In the genomic region with DNA sequence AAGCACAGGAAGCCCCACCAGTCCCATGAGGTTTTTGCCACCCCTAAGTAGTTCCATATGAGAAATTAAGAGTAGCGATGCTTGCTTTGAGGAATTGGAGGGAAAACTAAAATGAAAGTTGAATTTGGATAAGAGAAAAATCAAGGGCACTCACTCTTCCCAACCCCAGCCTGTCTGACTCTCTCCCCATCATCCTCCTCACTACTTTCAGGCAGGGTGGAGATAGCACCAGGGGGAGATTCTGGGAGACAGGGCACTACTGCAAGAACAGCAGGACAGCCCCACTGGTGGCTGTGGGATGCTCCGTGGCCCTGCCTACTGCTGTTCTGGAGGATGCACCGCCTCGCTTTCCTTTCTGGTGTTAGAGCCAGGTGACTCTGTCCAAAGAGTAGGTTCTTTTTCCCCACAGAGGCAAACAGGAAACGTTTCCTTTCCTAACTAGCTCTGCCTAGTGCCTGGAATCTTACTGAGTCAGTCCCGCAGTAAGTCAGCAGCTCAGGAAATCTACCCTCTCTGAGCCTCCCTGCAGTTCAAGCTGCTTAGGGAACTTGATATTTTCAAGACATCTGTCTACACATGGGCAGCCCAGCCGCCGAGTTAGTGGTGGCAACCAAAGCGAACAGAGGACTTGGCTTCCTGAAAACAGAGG, we compare ENCODE assay signal across 9 cellular contexts. TPM values are rescaled to one million over a fixed set of nuclear protein-coding genes. Genes with fewer than 3 reads are reported as not detected.
DNase-seq lines count a peak whose midpoint lies in the region; ATAC-seq, FAIRE-seq and TF ChIP-seq lines count a peak whose summit lies in the region.
"Had no signal": no experiment of that assay in that cellular context is flagged by ENCODE, and none has a peak within 500 bp of the region (broad histone marks: within the 10 kb centered on the region; RNA-seq: fewer than 3 reads in every experiment).

No MANE protein-coding gene starts in this region.

- no peaks in the 10 kb centered on the region for H3K27me3 ChIP-seq in keratinocyte (ENCODE audit: control insufficient read depth, extremely low read depth, insufficient read depth, low read length)
- H3K27me3 ChIP-seq in upper lobe of right lung, result no peaks in the 10 kb centered on the region

- peak; percentile 53 for FAIRE-seq in keratinocyte (lab: Jason Lieb, UNC)

- H3K4me1 Mint-ChIP-seq in activated naive CD4-positive, alpha-beta T cell treated with anti-CD3 and anti-CD28 coated beads, Interleukin-2, amount 10 ng/mL, durations not matched to agents 7 days and 5 days, result peaks cover 41% of the 10 kb centered on the region

- peak overlapping the region; percentile 64 for H3K4me3 Mint-ChIP-seq in activated naive CD4-positive, alpha-beta T cell treated with anti-CD3 and anti-CD28 coated beads, Interleukin-2, amount 10 ng/mL, durations not matched to agents 7 days and 5 days

- H3K36me3 Mint-ChIP-seq in activated naive CD4-positive, alpha-beta T cell treated with anti-CD3 and anti-CD28 coated beads, Interleukin-2, amount 10 ng/mL, durations not matched to agents 7 days and 5 days, result peaks cover 1% of the 10 kb centered on the region
- H3K36me3 Mint-ChIP-seq in activated naive CD4-positive, alpha-beta T cell treated with anti-CD3 and anti-CD28 coated beads, Interleukin-2, amount 50 U/mL, for 72 hours, result peaks cover 0 to 12% of the 10 kb centered on the region in 2 donors

- peaks cover 20% of the 10 kb centered on the region for H3K4me1 ChIP-seq in keratinocyte (ENCODE audit: control insufficient read depth, extremely low read depth, insufficient read depth, low read length)
- H3K4me1 ChIP-seq in upper lobe of right lung, result peaks cover 22% of the 10 kb centered on the region

- peak; percentile 18 to 41 for ATAC-seq in activated naive CD4-positive, alpha-beta T cell treated with anti-CD3 and anti-CD28 coated beads, Interleukin-2, amount 50 U/mL, for 72 hours
- ATAC-seq in upper lobe of right lung (peak; percentile 45), HG03469 (IDR thresholded peaks at IDR 0.05; ENCODE audit: unreplicated experiment) (no peak)

- H3K27ac Mint-ChIP-seq in activated naive CD4-positive, alpha-beta T cell treated with anti-CD3 and anti-CD28 coated beads, Interleukin-2, amount 10 ng/mL, durations not matched to agents 7 days and 5 days, result peak overlapping the region; percentile 72
- peak overlapping the region; percentile 65 to 91 for H3K27ac Mint-ChIP-seq in activated naive CD4-positive, alpha-beta T cell treated with anti-CD3 and anti-CD28 coated beads, Interleukin-2, amount 50 U/mL, for 72 hours

- no peaks in the 10 kb centered on the region for H3K9me1 ChIP-seq in keratinocyte (ENCODE audit: control insufficient read depth, extremely low read depth, insufficient read depth, low read length)

- no peak overlapping the region for H3K9ac ChIP-seq in keratinocyte (ENCODE audit: control insufficient read depth, extremely low read depth, insufficient read depth, low read length)

- H3K9me3 Mint-ChIP-seq in activated naive CD4-positive, alpha-beta T cell treated with anti-CD3 and anti-CD28 coated beads, Interleukin-2, amount 10 ng/mL, durations not matched to agents 7 days and 5 days, result no peaks in the 10 kb centered on the region
- no peaks in the 10 kb centered on the region for H3K9me3 Mint-ChIP-seq in activated naive CD4-positive, alpha-beta T cell treated with anti-CD3 and anti-CD28 coated beads, Interleukin-2, amount 50 U/mL, for 72 hours

- H3K4me3 ChIP-seq in keratinocyte (ENCODE audit: control insufficient read depth in 2 of 3, extremely low read depth in 1 of 3, insufficient read depth in 2 of 3, low read depth in 1 of 3, low read length in 3 of 3) (no peak overlapping the region), upper lobe of right lung (no peak overlapping the region)

- H3K27ac ChIP-seq in keratinocyte (ENCODE audit: control insufficient read depth, insufficient read depth, low read length) (no peak overlapping the region), upper lobe of right lung (peak overlapping the region; percentile 55)

- H3K36me3 ChIP-seq in keratinocyte (ENCODE audit: control insufficient read depth in 2 of 2, extremely low read depth in 1 of 2, insufficient read depth in 2 of 2, low read length in 2 of 2) (no peaks in the 10 kb centered on the region), upper lobe of right lung (no peaks in the 10 kb centered on the region)

- H3K4me2 ChIP-seq in keratinocyte (ENCODE audit: control insufficient read depth, extremely low read depth, insufficient read depth, low read depth, low read length), result peak overlapping the region; percentile 4

- dilution Hi-C loops in keratinocyte (cut with MboI; ENCODE audit: extremely low pct_ligation_motif_present, low sequenced_read_pairs), result no loop called here

- intact Hi-C loops in upper lobe of right lung (cut with DNase I), result no loop called here

- no peaks in the 10 kb centered on the region for H3K27me3 Mint-ChIP-seq in activated naive CD4-positive, alpha-beta T cell treated with anti-CD3 and anti-CD28 coated beads, Interleukin-2, amount 10 ng/mL, durations not matched to agents 7 days and 5 days

- TF ChIP-seq CTCF in keratinocyte (optimal IDR thresholded peaks at IDR 0.05 in 1 of 3, IDR thresholded peaks at IDR 0.05 in 1 of 3, conservative IDR thresholded peaks at IDR 0.05 in 1 of 3; ENCODE audit: extremely low read depth in 1 of 3, insufficient read depth in 2 of 3, low read length in 3 of 3) (no peak), upper lobe of right lung (IDR thresholded peaks at IDR 0.05) (no peak)

- peak overlapping the region; percentile 35 for H2AFZ ChIP-seq in keratinocyte (ENCODE audit: control insufficient read depth, low read length)

- H3K9me3 ChIP-seq in keratinocyte (ENCODE audit: control insufficient read depth, low read depth, low read length) (no peaks in the 10 kb centered on the region), upper lobe of right lung (no peaks in the 10 kb centered on the region)

- CTCF ChIA-PET in activated naive CD4-positive, alpha-beta T cell treated with anti-CD3 and anti-CD28 coated beads, Interleukin-2, amount 10 ng/mL, durations not matched to agents 7 days and 5 days (lab: Charles Lee), result interaction anchor here (0.7 to 3.4 kb wide), 9 partner anchors 10 to 144 kb away, joined by 3 to 31 read pairs (median 4); no protein-coding TSS in a partner anchor

- H3K79me2 ChIP-seq in keratinocyte (ENCODE audit: control insufficient read depth, insufficient read depth, low read length), result no peaks in the 10 kb centered on the region

- DNase-seq in activated naive CD4-positive, alpha-beta T cell treated with anti-CD3 and anti-CD28 coated beads, Interleukin-2, amount 10 ng/mL, durations not matched to agents 7 days and 5 days, result no peak
- DNase-seq in activated naive CD4-positive, alpha-beta T cell treated with anti-CD3 and anti-CD28 coated beads, Interleukin-2, amount 50 U/mL, for 16 hours, result no peak
- DNase-seq in activated naive CD4-positive, alpha-beta T cell treated with anti-CD3 and anti-CD28 coated beads, Interleukin-2, amount 50 U/mL, for 72 hours (ENCODE audit: low spot score in 2 of 2), result no peak
- DNase-seq in keratinocyte (ENCODE audit: low read depth, low spot score) (no peak), upper lobe of right lung (no peak), SIG-M5 treated with dmso at 0.1 percent for 504 hours (lab: John Stamatoyannopoulos, UW; ENCODE audit: unreplicated experiment) (no peak)
- DNase-seq in stimulated activated CD4-positive, alpha-beta T cell treated with anti-CD3 and anti-CD28 coated beads, Interleukin-4, amount 100 ng/mL, for 1 hour, result no peak
- DNase-seq: caudate nucleus had no signal

- no peaks in the 10 kb centered on the region for H4K20me1 ChIP-seq in keratinocyte (ENCODE audit: control insufficient read depth, extremely low read depth, insufficient read depth, low read length)

RNA-seq across cellular contexts. Expression of gene HLA-E, which starts 11.2 kb away (rescaled TPM):
- total RNA-seq in activated naive CD4-positive, alpha-beta T cell treated with anti-CD3 and anti-CD28 coated beads, Interleukin-2, amount 50 U/mL, for 72 hours, result 100 to 1,000 TPM; 493 to 574 TPM
- polyA plus RNA-seq in keratinocyte, result 108 to 177 TPM (median 123 TPM) in 3 replicates
- 103 TPM for polyA plus RNA-seq in keratinocyte (2011; ENCODE audit: low read depth)
- polyA plus RNA-seq in keratinocyte (2011; cell fraction: cytosol; rRNA removed), result 77.7 and 98.8 TPM in 2 replicates
- polyA plus RNA-seq in keratinocyte (2011; cell fraction: nucleus; rRNA removed), result 209 and 216 TPM in 2 replicates
- 127 and 177 TPM in 2 replicates for polyA plus RNA-seq in keratinocyte (2012; ENCODE audit: low replicate concordance)
- polyA minus RNA-seq in keratinocyte, result 97.8 to 136 TPM (median 115 TPM) in 3 replicates
- polyA minus RNA-seq in keratinocyte (2011; cell fraction: cytosol; rRNA and poly(A)+ RNA removed), result 130 TPM
- polyA minus RNA-seq in keratinocyte (2011; cell fraction: nucleus; rRNA and poly(A)+ RNA removed), result 141 and 156 TPM in 2 replicates
- total RNA-seq in upper lobe of right lung, result 1,028 TPM

RNA-seq across cellular contexts. Expression of gene GNL1, which starts 55.7 kb away (rescaled TPM):
- total RNA-seq in activated naive CD4-positive, alpha-beta T cell treated with anti-CD3 and anti-CD28 coated beads, Interleukin-2, amount 50 U/mL, for 72 hours, result 100 to 1,000 TPM; 107 to 139 TPM
- polyA plus RNA-seq in keratinocyte, result 28.7 to 48.2 TPM (median 39.5 TPM) in 3 replicates
- polyA plus RNA-seq in keratinocyte (2011; ENCODE audit: low read depth), result 18.9 TPM
- polyA plus RNA-seq in keratinocyte (2011; cell fraction: cytosol; rRNA removed), result 26.5 and 27.8 TPM in 2 replicates
- 42.7 and 54.1 TPM in 2 replicates for polyA plus RNA-seq in keratinocyte (2011; cell fraction: nucleus; rRNA removed)
- polyA plus RNA-seq in keratinocyte (2012; ENCODE audit: low replicate concordance), result 33.2 and 40.0 TPM in 2 replicates
- 31.7 to 47.3 TPM (median 36.9 TPM) in 3 replicates for polyA minus RNA-seq in keratinocyte
- 28.2 TPM for polyA minus RNA-seq in keratinocyte (2011; cell fraction: cytosol; rRNA and poly(A)+ RNA removed)
- 13.8 and 28.8 TPM in 2 replicates for polyA minus RNA-seq in keratinocyte (2011; cell fraction: nucleus; rRNA and poly(A)+ RNA removed)
- total RNA-seq in upper lobe of right lung, result 54.8 TPM

RNA-seq across cellular contexts. Expression of gene PRR3, which starts 56.5 kb away (rescaled TPM):
- 10 to 100 TPM; 19.8 to 27.4 TPM for total RNA-seq in activated naive CD4-positive, alpha-beta T cell treated with anti-CD3 and anti-CD28 coated beads, Interleukin-2, amount 50 U/mL, for 72 hours
- polyA plus RNA-seq in keratinocyte, result 5.4 to 6.4 TPM (median 6.1 TPM) in 3 replicates
- polyA plus RNA-seq in keratinocyte (2011; ENCODE audit: low read depth), result 1.1 TPM
- polyA plus RNA-seq in keratinocyte (2011; cell fraction: cytosol; rRNA removed), result 3.5 and 4.5 TPM in 2 replicates
- 6.2 and 7.6 TPM in 2 replicates for polyA plus RNA-seq in keratinocyte (2011; cell fraction: nucleus; rRNA removed)
- polyA plus RNA-seq in keratinocyte (2012; ENCODE audit: low replicate concordance), result 3.2 and 3.7 TPM in 2 replicates
- polyA minus RNA-seq in keratinocyte, result 3.3 to 6.2 TPM (median 3.8 TPM) in 3 replicates
- polyA minus RNA-seq in keratinocyte (2011; cell fraction: cytosol; rRNA and poly(A)+ RNA removed), result 1.7 TPM
- polyA minus RNA-seq in keratinocyte (2011; cell fraction: nucleus; rRNA and poly(A)+ RNA removed), result 1.2 and 3.3 TPM in 2 replicates
- 6.9 TPM for total RNA-seq in upper lobe of right lung
